Comparison of ENCODE assay signal across 15 cellular contexts in the genomic region with DNA sequence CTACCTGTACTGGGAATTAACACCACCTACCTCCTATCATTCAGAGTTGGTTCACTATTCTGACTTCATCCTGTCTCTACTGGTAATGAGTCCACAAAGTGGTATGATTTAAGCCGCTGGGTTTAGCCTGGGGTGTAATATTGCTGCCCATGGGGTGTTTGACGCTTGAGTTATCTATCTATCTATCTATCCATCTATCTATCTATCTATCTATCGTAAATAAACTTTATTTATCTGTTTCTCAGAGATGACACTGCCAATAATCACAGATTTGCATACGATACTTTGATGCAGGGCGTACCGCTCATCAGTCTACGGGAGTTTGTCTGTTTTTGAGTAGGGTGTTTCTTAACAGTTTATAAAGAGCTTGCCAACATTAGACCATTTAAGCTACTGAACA.
DNase-seq lines count a peak whose midpoint lies in the region; ATAC-seq, FAIRE-seq and TF ChIP-seq lines count a peak whose summit lies in the region.
"Had no signal": no experiment of that assay in that cellular context is flagged by ENCODE, and none has a peak within 500 bp of the region (broad histone marks: within the 10 kb centered on the region; RNA-seq: fewer than 3 reads in every experiment).

No MANE protein-coding gene starts in this region.

- H3K4me1 Mint-ChIP-seq in Calu3 (ENCODE audit: low read depth, unreplicated experiment) (peaks cover 29% of the 10 kb centered on the region), neural crest cell (peaks cover 32% of the 10 kb centered on the region)

- H3K9me2 ChIP-seq in HCT116 (ENCODE audit: insufficient read depth) = no peaks in the 10 kb centered on the region

- no peak for ATAC-seq in HCT116
- ATAC-seq in K562 = no peak
- no peak for ATAC-seq in HG03460 (IDR thresholded peaks at IDR 0.05; ENCODE audit: unreplicated experiment)
- no peak for ATAC-seq in HG03196 (IDR thresholded peaks at IDR 0.05; ENCODE audit: unreplicated experiment)
- no peak for ATAC-seq in HG03354 (IDR thresholded peaks at IDR 0.05; ENCODE audit: poor library complexity, severe bottlenecking, unreplicated experiment)
- ATAC-seq: CD8-positive, alpha-beta T cell had no signal

- no peak overlapping the region for H3K4me3 Mint-ChIP-seq in Calu3 (ENCODE audit: low read depth, unreplicated experiment)
- peak overlapping the region; percentile 91 for H3K4me3 Mint-ChIP-seq in neural crest cell
- H3K4me3 Mint-ChIP-seq: CD8-positive, alpha-beta T cell had no signal

- 69% methylated on average over 7 of the region's 7 CpGs for WGBS in K562 (ENCODE audit: insufficient coverage, low coverage, missing lambda C conversion rate)

- no peaks in the 10 kb centered on the region for H4K20me1 ChIP-seq in HCT116 (ENCODE audit: insufficient read depth)
- H4K20me1 ChIP-seq in K562 (replicated peaks; ENCODE audit: control insufficient read depth, insufficient read depth, low read length) = no peaks in the 10 kb centered on the region

- H3K4me1 ChIP-seq in HCT116 (ENCODE audit: control insufficient read depth in 1 of 2, insufficient read depth in 2 of 2, low read length in 2 of 2) (peaks cover 10 to 59% of the 10 kb centered on the region in 2 experiments), K562 (replicated peaks in 1 of 2; ENCODE audit: control insufficient read depth in 2 of 2, insufficient read depth in 2 of 2, low read length in 2 of 2) (peaks cover 4 to 25% of the 10 kb centered on the region in 2 experiments; a peak in 4 of 5 replicates)

- H3K9ac ChIP-seq in HCT116 (ENCODE audit: low read length) (no peak overlapping the region), K562 (ENCODE audit: insufficient read depth in 1 of 2, low read depth in 2 of 2, low read length in 2 of 2) (peak overlapping the region in 1 of 2 experiments; percentile 37; a peak in 1 of 4 replicates)
- H3K9ac ChIP-seq: KMS-11 had no signal

- in situ Hi-C loops in K562 (cut with MboI) = no loop called here

- H3K27ac ChIP-seq in HCT116 (ENCODE audit: low read depth, low read length) = no peak overlapping the region
- H3K27ac ChIP-seq in K562 (ENCODE audit: extremely low read depth, low read depth, low read length) = no peak overlapping the region
- H3K27ac ChIP-seq: HL-60, KMS-11 had no signal

- CTCF ChIA-PET in Calu3 (lab: Charles Lee) = no interaction called here
- CTCF ChIA-PET in HCT116 (lab: Charles Lee) = interaction anchor here (1.0 kb wide), 1 partner anchor 28 kb away, joined by 3 read pairs; no protein-coding TSS in a partner anchor
- CTCF ChIA-PET in K562 (lab: Yijun Ruan, JAX; ENCODE audit: low intra/inter-chr PET ratio) = no interaction called here

- H3K36me3 ChIP-seq in HCT116 (ENCODE audit: control insufficient read depth in 1 of 2, insufficient read depth in 2 of 2, low read length in 2 of 2) (no peaks in the 10 kb centered on the region), K562 (ENCODE audit: control insufficient read depth, insufficient read depth, low read length) (no peaks in the 10 kb centered on the region)

- H3K27me3 ChIP-seq in HCT116 (ENCODE audit: insufficient read depth, low read length) (no peaks in the 10 kb centered on the region), K562 (ENCODE audit: control insufficient read depth in 2 of 2, insufficient read depth in 2 of 2, low read length in 2 of 2) (no peaks in the 10 kb centered on the region)

- no peaks in the 10 kb centered on the region for H3K9me1 ChIP-seq in K562 (ENCODE audit: control insufficient read depth, insufficient read depth, low read length)

- intact Hi-C loops in Calu3 (cut with micrococcal nuclease; ENCODE audit: unreplicated experiment) (loop anchor here (5.0 kb wide), 2 partner anchors 46 to 126 kb away; no protein-coding TSS in a partner anchor), HCT116 (cut with micrococcal nuclease) (loop anchor here (5.0 to 10.0 kb wide), 3 partner anchors 46 to 208 kb away; no protein-coding TSS in a partner anchor), K562 (cut with micrococcal nuclease) (loop anchor here (2.0 to 5.0 kb wide), 6 partner anchors 56 to 249 kb away; no protein-coding TSS in a partner anchor)

- RAD21 ChIA-PET in HCT116 (lab: Charles Lee; ENCODE audit: low non-redundant PET in 1 of 2, low total read pairs in 2 of 2, uncharacterized antibody in 2 of 2, unreplicated experiment in 2 of 2) = no interaction called here

- TF ChIP-seq CTCF in Calu3 (IDR thresholded peaks at IDR 0.05; ENCODE audit: unreplicated experiment) (no peak), HCT116 (IDR thresholded peaks at IDR 0.05 in 2 of 3, conservative IDR thresholded peaks at IDR 0.05 in 1 of 3; ENCODE audit: borderline replicate concordance in 1 of 3, insufficient read depth in 1 of 3, low read depth in 2 of 3, low read length in 2 of 3) (no peak), K562 (IDR thresholded peaks at IDR 0.05 in 2 of 3, conservative IDR thresholded peaks at IDR 0.05 in 1 of 3; ENCODE audit: insufficient read depth in 2 of 3, low read depth in 1 of 3, low read length in 3 of 3) (no peak), neural crest cell (conservative IDR thresholded peaks at IDR 0.05) (no peak)

- H3K4me3 ChIP-seq in HCT116 (replicated peaks in 1 of 2; ENCODE audit: low read depth in 1 of 2, low read length in 2 of 2) = no peak overlapping the region
- H3K4me3 ChIP-seq in K562 = peak overlapping the region; percentile 50; the same call in 1 of the 2 replicates

- H3K36me3 Mint-ChIP-seq in Calu3 (ENCODE audit: insufficient read depth, unreplicated experiment) (peaks cover 40% of the 10 kb centered on the region), neural crest cell (ENCODE audit: low read depth) (no peaks in the 10 kb centered on the region)
- H3K36me3 Mint-ChIP-seq: CD8-positive, alpha-beta T cell had no signal

- DNase-seq in Calu3 (no peak), HCT116 (ENCODE audit: low read depth, low spot score) (no peak), K562 (ENCODE audit: extremely low read depth in 1 of 4, low spot score in 3 of 4) (no peak), neural crest cell (ENCODE audit: low read depth, low spot score) (no peak)
- DNase-seq: CD8-positive, alpha-beta T cell; COR-L47; DND-41; GDM1 had no signal

- H3K9me3 Mint-ChIP-seq in Calu3 (ENCODE audit: low read depth, unreplicated experiment) = peaks cover 2% of the 10 kb centered on the region
- H3K9me3 Mint-ChIP-seq in neural crest cell = peaks cover 11% of the 10 kb centered on the region

- no peaks in the 10 kb centered on the region for H3K27me3 Mint-ChIP-seq in Calu3 (ENCODE audit: unreplicated experiment)
- H3K27me3 Mint-ChIP-seq in neural crest cell (ENCODE audit: low read depth) = peaks cover 93% of the 10 kb centered on the region

- H3K4me2 ChIP-seq in HCT116 (ENCODE audit: low read length) = no peak overlapping the region
- peak overlapping the region; percentile 90 for H3K4me2 ChIP-seq in K562 (ENCODE audit: insufficient read depth, low read length)
- H3K4me2 ChIP-seq: KMS-11 had no signal

- H3K27ac Mint-ChIP-seq in Calu3 (ENCODE audit: unreplicated experiment) (peak overlapping the region; percentile 77), neural crest cell (ENCODE audit: unreplicated experiment) (no peak overlapping the region)
- H3K27ac Mint-ChIP-seq: CD14-positive monocyte; CD8-positive, alpha-beta T cell had no signal

- POLR2A ChIA-PET in HCT116 (lab: Charles Lee) (no interaction called here), K562 (lab: Yijun Ruan, JAX) (no interaction called here)

- no peaks in the 10 kb centered on the region for H3K9me3 ChIP-seq in HCT116 (ENCODE audit: control insufficient read depth in 1 of 2, insufficient read depth in 1 of 2, low read depth in 1 of 2, low read length in 2 of 2)
- no peaks in the 10 kb centered on the region for H3K9me3 ChIP-seq in K562 (replicated peaks; ENCODE audit: control insufficient read depth, insufficient read depth, low read depth, low read length)

- no peak for FAIRE-seq in K562 (lab: Jason Lieb, UNC)
- FAIRE-seq: GM12892 had no signal

- TF ChIP-seq POLR2A in HCT116 (IDR thresholded peaks at IDR 0.05; ENCODE audit: borderline replicate concordance, extremely low read depth, insufficient read depth, insufficient read length) = no peak
- no peak for TF ChIP-seq POLR2A in K562 (conservative IDR thresholded peaks at IDR 0.05)

- TF ChIP-seq RAD21 in HCT116 (IDR thresholded peaks at IDR 0.05; ENCODE audit: low read depth) = no peak
- TF ChIP-seq RAD21 in K562 (CRISPR knock-in tag; conservative IDR thresholded peaks at IDR 0.05 in 1 of 2, IDR thresholded peaks at IDR 0.05 in 1 of 2) = no peak

- TF ChIP-seq EP300 in K562 (IDR thresholded peaks at IDR 0.05; ENCODE audit: low read length) = no peak

- H2AFZ ChIP-seq in HCT116 (ENCODE audit: low read depth, low read length, poor library complexity, severe bottlenecking) (peak overlapping the region; percentile 45), K562 (ENCODE audit: low read depth, low read length) (peak overlapping the region; percentile 18)

- no peaks in the 10 kb centered on the region for H3K79me2 ChIP-seq in HCT116 (ENCODE audit: insufficient read depth, low read length)
- H3K79me2 ChIP-seq in K562 (ENCODE audit: control insufficient read depth, insufficient read depth, low read length) = no peaks in the 10 kb centered on the region

- BruUV-seq in Calu3 (replicated peaks; lab: Mats Ljungman, UMichigan) (no TSS peak), HCT116 (replicated peaks; lab: Mats Ljungman, UMichigan) (no TSS peak), K562 (replicated peaks; lab: Mats Ljungman, UMichigan) (no TSS peak)

TF ChIP-seq in HCT116, 20 proteins besides CTCF, POLR2A, EP300 and RAD21 (continues in another document):
- TF ChIP-seq SIN3A (IDR thresholded peaks at IDR 0.05; ENCODE audit: low read depth) = no peak
- TF ChIP-seq EZH2 (IDR thresholded peaks at IDR 0.05) = no peak
- TF ChIP-seq SRF (IDR thresholded peaks at IDR 0.05; ENCODE audit: low read depth) = no peak
- no peak for TF ChIP-seq ZFX (IDR thresholded peaks at IDR 0.05)
- no peak for TF ChIP-seq ZNF274 (IDR thresholded peaks at IDR 0.05; ENCODE audit: low read depth, low read length)
- TF ChIP-seq CBX3 (IDR thresholded peaks at IDR 0.05; ENCODE audit: low read depth) = no peak

TF ChIP-seq in K562, 482 proteins besides CTCF, POLR2A, EP300 and RAD21:
- TF ChIP-seq POLR3A (IDR thresholded peaks at IDR 0.05; ENCODE audit: borderline replicate concordance, extremely low read depth, insufficient read depth, insufficient read length) (peak; percentile 9), DACH1 (IDR thresholded peaks at IDR 0.05; ENCODE audit: partially characterized antibody) (peak; percentile 97), ZNF24 (IDR thresholded peaks at IDR 0.05) (no peak), GATAD2B (IDR thresholded peaks at IDR 0.05; ENCODE audit: borderline replicate concordance) (0 out of 2 replicates have a peak, but pooled peaks have one; percentile 47)
